ENCODE assay signal across 21 cellular contexts in genomic region chr7:30836991-30837390, GRCh38.
DNase-seq lines count a peak whose midpoint lies in the region; ATAC-seq, FAIRE-seq and TF ChIP-seq lines count a peak whose summit lies in the region.
"Had no signal": no experiment of that assay in that cellular context is flagged by ENCODE, and none has a peak within 500 bp of the region (broad histone marks: within the 10 kb centered on the region; RNA-seq: fewer than 3 reads in every experiment).

No MANE protein-coding gene starts in this region.

- CTCF ChIA-PET in IMR-90 (lab: Yijun Ruan, JAX): no interaction called here

- H3K4ac ChIP-seq in IMR-90 (ENCODE audit: low read depth, low read length): no peak overlapping the region

- no peaks in the 10 kb centered on the region for H4K20me1 ChIP-seq in IMR-90 (ENCODE audit: insufficient read depth, low read length)
- H4K20me1 ChIP-seq: BLaER1 treated with 17β-estradiol and CSF1 and Interleukin-3, amounts not matched to agents 10 nM and 100 nM had no signal

- H2BK15ac ChIP-seq in IMR-90 (ENCODE audit: low read depth, low read length): no peak overlapping the region

- H3K4me3 Mint-ChIP-seq in osteocyte (ENCODE audit: unreplicated experiment) (no peak overlapping the region), endodermal cell (no peak overlapping the region)
- H3K4me3 Mint-ChIP-seq: B cell; CD8-positive, alpha-beta T cell; GM23338; HFFc6; IgD-negative memory B cell had no signal

- H2BK20ac ChIP-seq in IMR-90 (ENCODE audit: low read depth, low read length): no peak overlapping the region

- no peak overlapping the region for H3K9ac ChIP-seq in IMR-90 (ENCODE audit: low read depth, low read length)
- H3K9ac ChIP-seq in endodermal cell (ENCODE audit: extremely low read depth, low read length, poor library complexity, severe bottlenecking): no peak overlapping the region
- H3K9ac ChIP-seq: BLaER1 treated with 17β-estradiol and CSF1 and Interleukin-3, amounts not matched to agents 10 nM and 100 nM had no signal

- H2AK9ac ChIP-seq in IMR-90 (replicated peaks; ENCODE audit: low read depth, low read length, poor library complexity): no peak overlapping the region

- 20% methylated on average over 1 of the region's 7 CpGs; no CpG with 5 or more reads in 1 of the 2 experiments for WGBS in IMR-90 (ENCODE audit: extremely low coverage in 2 of 2, insufficient read length in 1 of 2), 2 experiments
- 93 to 96% methylated on average over 4 to 7 of the region's 7 CpGs for WGBS in endodermal cell (ENCODE audit: insufficient coverage in 1 of 2, insufficient read length in 1 of 2), 2 experiments

- DNase-seq in IMR-90: no peak
- no peak for DNase-seq in bronchial epithelial cell (ENCODE audit: low read depth)
- peak; percentile 48 for DNase-seq in osteocyte (ENCODE audit: extremely low spot score, unreplicated experiment)
- peak; percentile 29 for DNase-seq in ureter (ENCODE audit: low spot score)
- no peak for DNase-seq in endodermal cell
- DNase-seq: Calu3, DMS53, DND-41, EL, HFFc6 had no signal

- H3K9me3 ChIP-seq in IMR-90 (ENCODE audit: control insufficient read depth, insufficient read depth, low read length) (peaks cover 3% of the 10 kb centered on the region; the same call in 1 of the 2 replicates), endodermal cell (ENCODE audit: control insufficient read depth, low read length) (peaks cover 34% of the 10 kb centered on the region)

- ATAC-seq in IMR-90 (ENCODE audit: low read depth) (no peak), HG03045 (IDR thresholded peaks at IDR 0.05; ENCODE audit: unreplicated experiment) (no peak), GM21737 (IDR thresholded peaks at IDR 0.05; ENCODE audit: unreplicated experiment) (no peak)
- ATAC-seq: CD8-positive, alpha-beta T cell; GM12878; GM23338; HCT116 had no signal

- no peak for TF ChIP-seq POLR2A in IMR-90 (IDR thresholded peaks at IDR 0.05; ENCODE audit: low read depth, low read length)

- H2AFZ ChIP-seq in IMR-90 (replicated peaks; ENCODE audit: low read length, poor library complexity): peak overlapping the region; percentile 32
- H2AFZ ChIP-seq: GM23338 had no signal

- no peak overlapping the region for H3K14ac ChIP-seq in IMR-90 (replicated peaks; ENCODE audit: low read depth, low read length)

- peaks cover 6% of the 10 kb centered on the region for H3K4me1 Mint-ChIP-seq in osteocyte (ENCODE audit: unreplicated experiment)
- H3K4me1 Mint-ChIP-seq in endodermal cell: no peaks in the 10 kb centered on the region
- H3K4me1 Mint-ChIP-seq: B cell, GM23338, IgD-negative memory B cell had no signal

- H4K5ac ChIP-seq in IMR-90 (ENCODE audit: low read depth, low read length): no peak overlapping the region

- H3K4me3 ChIP-seq in IMR-90 (ENCODE audit: insufficient read depth, low read depth, low read length) (no peak overlapping the region), bronchial epithelial cell (ENCODE audit: low read depth, low read length) (no peak overlapping the region), endodermal cell (ENCODE audit: low read length) (no peak overlapping the region)
- H3K4me3 ChIP-seq: BLaER1 treated with 17β-estradiol and CSF1 and Interleukin-3, amounts not matched to agents 10 nM and 100 nM; GM12878; GM23338 had no signal

- no peak overlapping the region for H2AK5ac ChIP-seq in IMR-90 (ENCODE audit: low read depth, low read length)

- H3K27me3 ChIP-seq in IMR-90 (ENCODE audit: control insufficient read depth, insufficient read depth, low read length) (no peaks in the 10 kb centered on the region), bronchial epithelial cell (ENCODE audit: control insufficient read depth, insufficient read depth, low read length) (no peaks in the 10 kb centered on the region), endodermal cell (ENCODE audit: control insufficient read depth, insufficient read depth, low read length, poor library complexity, severe bottlenecking) (no peaks in the 10 kb centered on the region)
- H3K27me3 ChIP-seq: BLaER1 treated with 17β-estradiol and CSF1 and Interleukin-3, amounts not matched to agents 10 nM and 100 nM had no signal

- H3K36me3 Mint-ChIP-seq in osteocyte (ENCODE audit: unreplicated experiment) (peaks cover 11% of the 10 kb centered on the region), endodermal cell (ENCODE audit: low read depth) (peaks cover 42% of the 10 kb centered on the region)
- H3K36me3 Mint-ChIP-seq: IgD-negative memory B cell had no signal

- no peaks in the 10 kb centered on the region; the same call in 1 of the 2 replicates for H3K9me1 ChIP-seq in IMR-90 (ENCODE audit: insufficient read depth, low read length)

- in situ Hi-C loops in IMR-90 (cut with MboI; ENCODE audit: low sequenced_read_pairs): no loop called here

- H4K91ac ChIP-seq in IMR-90 (ENCODE audit: insufficient read depth, low read depth, low read length): no peak overlapping the region

- H3K9me3 Mint-ChIP-seq in osteocyte (ENCODE audit: unreplicated experiment) (peaks cover 6% of the 10 kb centered on the region), endodermal cell (peaks cover 36% of the 10 kb centered on the region)

- no peak overlapping the region for H2BK120ac ChIP-seq in IMR-90 (ENCODE audit: low read depth, low read length)

- FAIRE-seq in bronchial epithelial cell (lab: Jason Lieb, UNC): peak; percentile 47
- FAIRE-seq: GM12878, H54, HTR-8/SVneo had no signal

- dilution Hi-C loops in IMR-90 (cut with HindIII; ENCODE audit: low sequenced_read_pairs, unreplicated experiment): no loop called here

- no peak overlapping the region for H4K8ac ChIP-seq in IMR-90 (ENCODE audit: low read depth in 2 of 2, low read length in 2 of 2)

- H3K27ac Mint-ChIP-seq in osteocyte (ENCODE audit: unreplicated experiment) (no peak overlapping the region), endodermal cell (no peak overlapping the region)
- H3K27ac Mint-ChIP-seq: B cell; CD8-positive, alpha-beta T cell; GM23338; HFFc6; IgD-negative memory B cell had no signal

- no peak overlapping the region for H2BK5ac ChIP-seq in IMR-90 (ENCODE audit: low read depth, low read length, poor library complexity, severe bottlenecking)

- TF ChIP-seq CTCF in IMR-90 (conservative IDR thresholded peaks at IDR 0.05; ENCODE audit: low read depth, low read length) (no peak), bronchial epithelial cell (IDR thresholded peaks at IDR 0.05; ENCODE audit: insufficient read depth, low read length, severe bottlenecking) (no peak), osteocyte (IDR thresholded peaks at IDR 0.05) (no peak), endodermal cell (conservative IDR thresholded peaks at IDR 0.05) (no peak)

- no peak overlapping the region for H3K4me2 ChIP-seq in IMR-90 (ENCODE audit: low read depth, low read length)
- H3K4me2 ChIP-seq: BLaER1 treated with 17β-estradiol and CSF1 and Interleukin-3, amounts not matched to agents 10 nM and 100 nM; GM23338 had no signal

- POLR2A ChIA-PET in IMR-90 (lab: Charles Lee; ENCODE audit: unreplicated experiment): no interaction called here

- H3K56ac ChIP-seq in IMR-90 (ENCODE audit: extremely low read depth, insufficient read depth, low read length): no peak overlapping the region

- no peak overlapping the region for H3K18ac ChIP-seq in IMR-90 (ENCODE audit: low read depth, low read length)

- no peak overlapping the region for H3K23ac ChIP-seq in IMR-90 (ENCODE audit: low read depth, low read length)

- H3K27me3 Mint-ChIP-seq in osteocyte (ENCODE audit: unreplicated experiment) (no peaks in the 10 kb centered on the region), endodermal cell (ENCODE audit: insufficient read depth) (no peaks in the 10 kb centered on the region)
- H3K27me3 Mint-ChIP-seq: B cell, IgD-negative memory B cell had no signal

- intact Hi-C loops in IMR-90 (cut with micrococcal nuclease): no loop called here

- BruUV-seq in IMR-90 (replicated peaks; lab: Mats Ljungman, UMichigan): no TSS peak

- H3K27ac ChIP-seq in IMR-90 (ENCODE audit: insufficient read depth, low read length) (no peak overlapping the region), endodermal cell (ENCODE audit: low read depth, low read length) (no peak overlapping the region)
- H3K27ac ChIP-seq: BLaER1 treated with 17β-estradiol and CSF1 and Interleukin-3, amounts not matched to agents 10 nM and 100 nM had no signal

- no peaks in the 10 kb centered on the region for H3K79me1 ChIP-seq in IMR-90 (ENCODE audit: low read depth in 1 of 2, low read length in 2 of 2)

- no peaks in the 10 kb centered on the region for H3K36me3 ChIP-seq in IMR-90 (ENCODE audit: control insufficient read depth, insufficient read depth, low read length)
- no peaks in the 10 kb centered on the region for H3K36me3 ChIP-seq in bronchial epithelial cell (ENCODE audit: control insufficient read depth, insufficient read depth, low read length)
- H3K36me3 ChIP-seq in endodermal cell (ENCODE audit: control insufficient read depth, insufficient read depth, low read length): no peaks in the 10 kb centered on the region

- H3K4me1 ChIP-seq in IMR-90 (ENCODE audit: control insufficient read depth, insufficient read depth, low read length): no peaks in the 10 kb centered on the region
- H3K4me1 ChIP-seq in endodermal cell (ENCODE audit: control insufficient read depth, insufficient read depth, low read length): no peaks in the 10 kb centered on the region
- H3K4me1 ChIP-seq: BLaER1 treated with 17β-estradiol and CSF1 and Interleukin-3, amounts not matched to agents 10 nM and 100 nM had no signal

- no peak for TF ChIP-seq RAD21 in IMR-90 (IDR thresholded peaks at IDR 0.05; ENCODE audit: low read length)

TF ChIP-seq in IMR-90, 13 proteins besides CTCF, POLR2A, EP300 and RAD21:
- no peak for TF ChIP-seq SMC3 (IDR thresholded peaks at IDR 0.05; ENCODE audit: low read depth, low read length)
- TF ChIP-seq MXI1 (IDR thresholded peaks at IDR 0.05; ENCODE audit: borderline replicate concordance, low read depth, low read length): no peak
- no peak for TF ChIP-seq NFE2L2 (IDR thresholded peaks at IDR 0.05; ENCODE audit: low read depth, low read length)
- no peak for TF ChIP-seq BHLHE40 (IDR thresholded peaks at IDR 0.05; ENCODE audit: low read depth, low read length)
- no peak for TF ChIP-seq MAZ (IDR thresholded peaks at IDR 0.05; ENCODE audit: borderline replicate concordance, low read depth, low read length)
- TF ChIP-seq FOS (IDR thresholded peaks at IDR 0.05; ENCODE audit: low read depth, low read length): no peak
- no peak for TF ChIP-seq CHD1 (IDR thresholded peaks at IDR 0.05; ENCODE audit: low read depth, low read length)
- TF ChIP-seq RFX5 (IDR thresholded peaks at IDR 0.05; ENCODE audit: low read depth, low read length): no peak
- TF ChIP-seq CEBPB (IDR thresholded peaks at IDR 0.05; ENCODE audit: low read depth, low read length): no peak
- TF ChIP-seq RCOR1 (IDR thresholded peaks at IDR 0.05; ENCODE audit: insufficient replicate concordance, low read length): no peak

Comparison
In these comparisons a context has a peak if more than half of its experiments do, and no peak if none do; other contexts are left out.
1. DNase-seq: peak in osteocyte (single experiment) and ureter (single experiment); none in IMR-90 (single experiment), bronchial epithelial cell (single experiment) and endodermal cell (single experiment).